Comparison of ENCODE assay signal across 11 cellular contexts in the genomic region with DNA sequence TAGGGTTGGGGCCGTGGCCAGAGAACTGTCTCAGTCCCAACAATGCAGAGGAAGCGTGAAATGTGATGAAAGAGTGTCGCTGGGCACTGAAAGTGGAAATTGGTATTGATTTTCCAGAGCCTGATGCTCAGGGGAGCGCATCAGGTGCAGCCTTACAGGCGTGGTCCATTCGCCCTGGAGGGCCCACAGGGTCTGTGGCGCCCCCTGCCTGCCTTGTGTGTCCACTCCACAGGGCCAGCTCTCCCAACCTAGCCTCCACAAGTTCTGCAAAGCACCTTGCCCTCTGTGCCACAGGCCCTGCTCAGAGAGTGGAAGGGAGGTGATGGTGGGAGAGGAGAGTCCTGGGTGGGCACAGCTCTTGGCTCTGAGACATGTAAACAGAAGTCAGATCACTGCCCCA. TPM values are rescaled to one million over a fixed set of nuclear protein-coding genes. Genes with fewer than 3 reads are reported as not detected.
DNase-seq lines count a peak whose midpoint lies in the region; ATAC-seq and TF ChIP-seq lines count a peak whose summit lies in the region.
"Had no signal": no experiment of that assay in that cellular context is flagged by ENCODE, and none has a peak within 500 bp of the region (broad histone marks: within the 10 kb centered on the region; RNA-seq: fewer than 3 reads in every experiment).

No MANE protein-coding gene starts in this region.

- H3K9ac ChIP-seq in HCT116 (ENCODE audit: low read length), result no peak overlapping the region

- TF ChIP-seq EP300 in sigmoid colon (IDR thresholded peaks at IDR 0.05), result no peak

- peak; percentile 39 to 55 (median 49); a peak in 4 of 6 replicates for TF ChIP-seq CTCF in HCT116 (IDR thresholded peaks at IDR 0.05 in 2 of 3, conservative IDR thresholded peaks at IDR 0.05 in 1 of 3; ENCODE audit: borderline replicate concordance in 1 of 3, insufficient read depth in 1 of 3, low read depth in 2 of 3, low read length in 2 of 3)
- peak; percentile 15 for TF ChIP-seq CTCF in MCF 10A (IDR thresholded peaks at IDR 0.05; ENCODE audit: unreplicated experiment)
- TF ChIP-seq CTCF in sigmoid colon (IDR thresholded peaks at IDR 0.05), result no peak

- no peaks in the 10 kb centered on the region for H3K79me2 ChIP-seq in HCT116 (ENCODE audit: insufficient read depth, low read length)

- H3K4me2 ChIP-seq in HCT116 (ENCODE audit: low read length), result no peak overlapping the region

- TF ChIP-seq POLR2A in HCT116 (IDR thresholded peaks at IDR 0.05; ENCODE audit: borderline replicate concordance, extremely low read depth, insufficient read depth, insufficient read length) (no peak), sigmoid colon (IDR thresholded peaks at IDR 0.05) (no peak)

- no peaks in the 10 kb centered on the region for H4K20me1 ChIP-seq in HCT116 (ENCODE audit: insufficient read depth)

- no peaks in the 10 kb centered on the region for H3K36me3 Mint-ChIP-seq in activated T-cell treated with anti-CD3 and anti-CD28 coated beads, Interleukin-2, amount 50 U/mL, for 72 hours (ENCODE audit: insufficient read depth in 2 of 2)
- no peaks in the 10 kb centered on the region for H3K36me3 Mint-ChIP-seq in MCF 10A (ENCODE audit: insufficient read depth, unreplicated experiment)

- H3K4me1 ChIP-seq in HCT116 (ENCODE audit: control insufficient read depth in 1 of 2, insufficient read depth in 2 of 2, low read length in 2 of 2) (no peaks in the 10 kb centered on the region), sigmoid colon (peaks cover 0 to 14% (median 3%) of the 10 kb centered on the region in 4 donors)
- H3K4me1 ChIP-seq: breast epithelium had no signal

- DNase-seq in activated T-cell treated with anti-CD3 and anti-CD28 coated beads, Interleukin-2, amount 50 U/mL, for 72 hours, result peak; percentile 6 to 33
- no peak for DNase-seq in activated T-cell treated with anti-CD3 and anti-CD28 coated beads, Interleukin-2, amount 50 U/mL, for 48 hours
- DNase-seq in HCT116 (ENCODE audit: low read depth, low spot score) (no peak), MCF 10A (ENCODE audit: unreplicated experiment) (no peak), sigmoid colon (peak; percentile 55), inferior parietal cortex (ENCODE audit: extremely low spot score) (no peak), NCI-H2196 (lab: John Stamatoyannopoulos, UW; ENCODE audit: unreplicated experiment) (no peak)
- DNase-seq: T-helper 1 cell had no signal

- H3K9me3 Mint-ChIP-seq in activated T-cell treated with anti-CD3 and anti-CD28 coated beads, Interleukin-2, amount 50 U/mL, for 72 hours, result no peaks in the 10 kb centered on the region
- H3K9me3 Mint-ChIP-seq in MCF 10A (ENCODE audit: unreplicated experiment), result no peaks in the 10 kb centered on the region

- H3K9me2 ChIP-seq in HCT116 (ENCODE audit: insufficient read depth), result no peaks in the 10 kb centered on the region

- H3K27me3 Mint-ChIP-seq in activated T-cell treated with anti-CD3 and anti-CD28 coated beads, Interleukin-2, amount 50 U/mL, for 72 hours (ENCODE audit: low read depth), result peaks cover 24% of the 10 kb centered on the region
- H3K27me3 Mint-ChIP-seq in MCF 10A (ENCODE audit: insufficient read depth, unreplicated experiment), result peaks cover 19% of the 10 kb centered on the region

- intact Hi-C loops in HCT116 (cut with micrococcal nuclease), result no loop called here
- intact Hi-C loops in MCF 10A (cut with micrococcal nuclease), result no loop called here
- intact Hi-C loops in sigmoid colon (cut with DNase I), result no loop called here

- WGBS in sigmoid colon, 2 donors, result 74 to 76% methylated on average over 7 of the region's 7 CpGs

- H3K27me3 ChIP-seq in HCT116 (ENCODE audit: insufficient read depth, low read length), result no peaks in the 10 kb centered on the region
- no peaks in the 10 kb centered on the region for H3K27me3 ChIP-seq in sigmoid colon
- H3K27me3 ChIP-seq: breast epithelium had no signal

- H3K27ac ChIP-seq in HCT116 (ENCODE audit: low read depth, low read length) (no peak overlapping the region), sigmoid colon (no peak overlapping the region)
- H3K27ac ChIP-seq: breast epithelium, C4-2B had no signal

- ATAC-seq in activated T-cell treated with anti-CD3 and anti-CD28 coated beads, Interleukin-2, amount 50 U/mL, for 72 hours (replicated peaks in 1 of 2), result peak in 1 of 2 donors; percentile 39
- ATAC-seq in HCT116, result peak; percentile 86
- no peak for ATAC-seq in HG03565 (IDR thresholded peaks at IDR 0.05; ENCODE audit: unreplicated experiment)

- H3K4me3 ChIP-seq in HCT116 (replicated peaks in 1 of 2; ENCODE audit: low read depth in 1 of 2, low read length in 2 of 2), result no peak overlapping the region
- H3K4me3 ChIP-seq in sigmoid colon, result no peak overlapping the region
- H3K4me3 ChIP-seq: breast epithelium had no signal

- no peaks in the 10 kb centered on the region for H3K36me3 ChIP-seq in HCT116 (ENCODE audit: control insufficient read depth in 1 of 2, insufficient read depth in 2 of 2, low read length in 2 of 2)
- no peaks in the 10 kb centered on the region for H3K36me3 ChIP-seq in sigmoid colon
- H3K36me3 ChIP-seq: breast epithelium had no signal

- TF ChIP-seq RAD21 in HCT116 (IDR thresholded peaks at IDR 0.05; ENCODE audit: low read depth), result peak; percentile 58

- H3K4me3 Mint-ChIP-seq in activated T-cell treated with anti-CD3 and anti-CD28 coated beads, Interleukin-2, amount 50 U/mL, for 72 hours, result no peak overlapping the region
- no peak overlapping the region for H3K4me3 Mint-ChIP-seq in MCF 10A (ENCODE audit: unreplicated experiment)

- POLR2A ChIA-PET in HCT116 (lab: Charles Lee) (no interaction called here), MCF 10A (lab: Yijun Ruan, JAX) (interaction anchor here (0.6 kb wide), 1 partner anchor 337 kb away, joined by 4 read pairs; no protein-coding TSS in a partner anchor)

- no TSS peak for BruUV-seq in HCT116 (replicated peaks; lab: Mats Ljungman, UMichigan)
- no TSS peak for BruUV-seq in MCF 10A (replicated peaks; lab: Mats Ljungman, UMichigan)

- RAD21 ChIA-PET in HCT116 (lab: Charles Lee; ENCODE audit: low non-redundant PET in 1 of 2, low total read pairs in 2 of 2, uncharacterized antibody in 2 of 2, unreplicated experiment in 2 of 2), result no interaction called here

- no peaks in the 10 kb centered on the region for H3K9me3 ChIP-seq in HCT116 (ENCODE audit: control insufficient read depth in 1 of 2, insufficient read depth in 1 of 2, low read depth in 1 of 2, low read length in 2 of 2)
- H3K9me3 ChIP-seq in sigmoid colon, result no peaks in the 10 kb centered on the region
- H3K9me3 ChIP-seq: breast epithelium had no signal

- no peaks in the 10 kb centered on the region for H3K4me1 Mint-ChIP-seq in activated T-cell treated with anti-CD3 and anti-CD28 coated beads, Interleukin-2, amount 50 U/mL, for 72 hours (ENCODE audit: low read depth)
- H3K4me1 Mint-ChIP-seq in MCF 10A (ENCODE audit: insufficient read depth, unreplicated experiment), result no peaks in the 10 kb centered on the region

- H2AFZ ChIP-seq in HCT116 (ENCODE audit: low read depth, low read length, poor library complexity, severe bottlenecking), result no peak overlapping the region

- H3K27ac Mint-ChIP-seq in activated T-cell treated with anti-CD3 and anti-CD28 coated beads, Interleukin-2, amount 50 U/mL, for 72 hours, result no peak overlapping the region
- no peak overlapping the region for H3K27ac Mint-ChIP-seq in MCF 10A (ENCODE audit: low read depth, unreplicated experiment)

- CTCF ChIA-PET in HCT116 (lab: Charles Lee), result interaction anchor here (0.9 to 1.7 kb wide), 6 partner anchors 9 to 249 kb away, joined by 3 to 6 read pairs (median 4); a partner anchor contains a TSS
- CTCF ChIA-PET in MCF 10A (lab: Yijun Ruan, JAX), result interaction anchor here (1.0 to 2.1 kb wide), 4 partner anchors 9 to 125 kb away, joined by 3 to 8 read pairs (median 3); no protein-coding TSS in a partner anchor

TF ChIP-seq in HCT116, 20 proteins besides CTCF, POLR2A, EP300 and RAD21 (continues in another document):
- no peak for TF ChIP-seq EZH2 (IDR thresholded peaks at IDR 0.05)
- TF ChIP-seq ZFX (IDR thresholded peaks at IDR 0.05), result no peak
- no peak for TF ChIP-seq JUND (IDR thresholded peaks at IDR 0.05)
- TF ChIP-seq FOSL1 (IDR thresholded peaks at IDR 0.05; ENCODE audit: low read depth), result no peak
- no peak for TF ChIP-seq EZH2phosphoT487 (IDR thresholded peaks at IDR 0.05; ENCODE audit: borderline replicate concordance)
- TF ChIP-seq, protein P1, sequence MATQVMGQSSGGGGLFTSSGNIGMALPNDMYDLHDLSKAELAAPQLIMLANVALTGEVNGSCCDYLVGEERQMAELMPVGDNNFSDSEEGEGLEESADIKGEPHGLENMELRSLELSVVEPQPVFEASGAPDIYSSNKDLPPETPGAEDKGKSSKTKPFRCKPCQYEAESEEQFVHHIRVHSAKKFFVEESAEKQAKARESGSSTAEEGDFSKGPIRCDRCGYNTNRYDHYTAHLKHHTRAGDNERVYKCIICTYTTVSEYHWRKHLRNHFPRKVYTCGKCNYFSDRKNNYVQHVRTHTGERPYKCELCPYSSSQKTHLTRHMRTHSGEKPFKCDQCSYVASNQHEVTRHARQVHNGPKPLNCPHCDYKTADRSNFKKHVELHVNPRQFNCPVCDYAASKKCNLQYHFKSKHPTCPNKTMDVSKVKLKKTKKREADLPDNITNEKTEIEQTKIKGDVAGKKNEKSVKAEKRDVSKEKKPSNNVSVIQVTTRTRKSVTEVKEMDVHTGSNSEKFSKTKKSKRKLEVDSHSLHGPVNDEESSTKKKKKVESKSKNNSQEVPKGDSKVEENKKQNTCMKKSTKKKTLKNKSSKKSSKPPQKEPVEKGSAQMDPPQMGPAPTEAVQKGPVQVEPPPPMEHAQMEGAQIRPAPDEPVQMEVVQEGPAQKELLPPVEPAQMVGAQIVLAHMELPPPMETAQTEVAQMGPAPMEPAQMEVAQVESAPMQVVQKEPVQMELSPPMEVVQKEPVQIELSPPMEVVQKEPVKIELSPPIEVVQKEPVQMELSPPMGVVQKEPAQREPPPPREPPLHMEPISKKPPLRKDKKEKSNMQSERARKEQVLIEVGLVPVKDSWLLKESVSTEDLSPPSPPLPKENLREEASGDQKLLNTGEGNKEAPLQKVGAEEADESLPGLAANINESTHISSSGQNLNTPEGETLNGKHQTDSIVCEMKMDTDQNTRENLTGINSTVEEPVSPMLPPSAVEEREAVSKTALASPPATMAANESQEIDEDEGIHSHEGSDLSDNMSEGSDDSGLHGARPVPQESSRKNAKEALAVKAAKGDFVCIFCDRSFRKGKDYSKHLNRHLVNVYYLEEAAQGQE (IDR thresholded peaks at IDR 0.05; ENCODE audit: low read depth), result no peak
- TF ChIP-seq, protein P2, sequence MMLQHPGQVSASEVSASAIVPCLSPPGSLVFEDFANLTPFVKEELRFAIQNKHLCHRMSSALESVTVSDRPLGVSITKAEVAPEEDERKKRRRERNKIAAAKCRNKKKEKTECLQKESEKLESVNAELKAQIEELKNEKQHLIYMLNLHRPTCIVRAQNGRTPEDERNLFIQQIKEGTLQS (IDR thresholded peaks at IDR 0.05), result no peak
- no peak for TF ChIP-seq CBX3 (IDR thresholded peaks at IDR 0.05; ENCODE audit: low read depth)

RNA-seq across cellular contexts. Expression of a gene that starts 54.9 kb away (rescaled TPM):
- under 1 TPM in 1 of 2 donors, not detected in 1; 0.32 TPM for total RNA-seq in activated T-cell treated with anti-CD3 and anti-CD28 coated beads, Interleukin-2, amount 50 U/mL, for 72 hours
- total RNA-seq in HCT116 (2021; ENCODE audit: unreplicated experiment) (0.27 TPM), MCF 10A (2022) (not detected in 2 replicates), sigmoid colon (1 to 10 TPM in 1 of 4 donors, under 1 TPM in 1, not detected in 2; 0.66 to 1.8 TPM)
- 0.31 and 1.0 TPM in 2 replicates for polyA plus RNA-seq in HCT116 (2012)
- under 1 TPM in 1 of 3 donors, not detected in 2; 0.04 TPM for polyA plus RNA-seq in sigmoid colon
- total RNA-seq: breast epithelium had no signal

Comparison
In these comparisons a context has a peak if more than half of its experiments do, and no peak if none do; other contexts are left out.
1. DNase-seq: peak in activated T-cell treated with anti-CD3 and anti-CD28 coated beads, Interleukin-2, amount 50 U/mL, for 72 hours (2 of 2) and sigmoid colon (single experiment); none in activated T-cell treated with anti-CD3 and anti-CD28 coated beads, Interleukin-2, amount 50 U/mL, for 48 hours (0 of 2), HCT116 (single experiment), MCF 10A (single experiment), inferior parietal cortex (single experiment) and NCI-H2196 (single experiment).
2. CTCF ChIP-seq: peak in HCT116 (3 of 3) and MCF 10A (single experiment); none in sigmoid colon (0 of 4).